In the genomic region with DNA sequence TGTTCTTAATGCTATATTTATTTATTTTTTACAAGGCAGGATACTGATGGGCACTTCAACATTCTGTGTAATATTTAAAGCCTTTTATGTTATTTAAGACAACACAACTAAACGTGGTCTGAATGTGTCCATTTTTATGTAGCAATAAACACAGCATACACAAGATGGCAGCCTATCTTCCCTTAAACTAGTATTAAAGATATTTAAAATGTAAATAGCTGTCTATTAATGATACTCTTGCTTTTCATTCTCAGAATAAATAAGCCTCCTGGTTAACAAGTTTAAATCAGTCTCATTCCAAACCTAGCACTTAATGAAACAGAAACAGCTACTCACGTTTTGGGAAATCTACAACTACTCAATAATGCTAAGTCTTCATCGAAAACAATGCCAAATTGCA, we compare ENCODE assay signal across 8 cellular contexts.
A peak's percentile ranks its signal among the peaks of the same experiment; 100 is the strongest.
DNase-seq lines count a peak whose midpoint lies in the region; ATAC-seq, FAIRE-seq and TF ChIP-seq lines count a peak whose summit lies in the region.

No MANE protein-coding gene starts in this region.

- H3K27ac ChIP-seq in MM.1S (ENCODE audit: low read length) = no peak overlapping the region

- no peaks in the 10 kb centered on the region for H3K9me3 ChIP-seq in MM.1S (replicated peaks; ENCODE audit: insufficient read depth, low read length)

- H3K4me3 ChIP-seq in MM.1S (ENCODE audit: low read length) = no peak overlapping the region
- no peak overlapping the region for H3K4me3 ChIP-seq in bronchial epithelial cell (ENCODE audit: low read depth, low read length)

- H2AFZ ChIP-seq in MM.1S (ENCODE audit: low read length) = no peak overlapping the region

- peaks cover 1% of the 10 kb centered on the region for H3K27me3 Mint-ChIP-seq in activated T-helper 1 cell treated with anti-CD3 and anti-CD28 coated beads, Interleukin-12 subunit alpha, Interleukin-12 subunit beta, Interleukin-2, Interleukin-4 antibody, amounts not matched to agents 30 ng/mL and 10 ng/mL and 1 ng/mL, durations not matched to agents 14 hours and 24 hours and 36 hours (ENCODE audit: insufficient read depth)

- H4K20me1 ChIP-seq in MM.1S (ENCODE audit: insufficient read depth, low read length) = no peaks in the 10 kb centered on the region

- in situ Hi-C loops in GM13976 (cut with MboI; ENCODE audit: low sequenced_read_pairs, unreplicated experiment) = loop anchor here (5.0 kb wide), 1 partner anchor 293 kb away; no protein-coding TSS in a partner anchor

- H3K27me3 ChIP-seq in MM.1S (replicated peaks; ENCODE audit: insufficient read depth, low read length) (no peaks in the 10 kb centered on the region), bronchial epithelial cell (ENCODE audit: control insufficient read depth, insufficient read depth, low read length) (no peaks in the 10 kb centered on the region)

- no peaks in the 10 kb centered on the region for H3K36me3 ChIP-seq in MM.1S (replicated peaks; ENCODE audit: insufficient read depth, low read length)
- H3K36me3 ChIP-seq in bronchial epithelial cell (ENCODE audit: control insufficient read depth, insufficient read depth, low read length) = no peaks in the 10 kb centered on the region

- no peak for FAIRE-seq in bronchial epithelial cell (lab: Jason Lieb, UNC)

- intact Hi-C loops in activated T-helper 1 cell treated with anti-CD3 and anti-CD28 coated beads, Interleukin-12 subunit alpha, Interleukin-12 subunit beta, Interleukin-2, Interleukin-4 antibody, amounts not matched to agents 30 ng/mL and 10 ng/mL and 1 ng/mL, durations not matched to agents 14 hours and 24 hours and 36 hours (cut with micrococcal nuclease) = loop anchor here (5.0 kb wide), 2 partner anchors 268 to 308 kb away; no protein-coding TSS in a partner anchor

- peak; percentile 18 for DNase-seq in A172 (ENCODE audit: low spot score)
- DNase-seq in MM.1S = peak; percentile 10
- peak; percentile 46 for DNase-seq in bronchial epithelial cell (ENCODE audit: low read depth)
- no peak for DNase-seq in GM13976 (ENCODE audit: low spot score)
- DNase-seq in pons (ENCODE audit: low spot score) = no peak
- no peak for DNase-seq in activated T-helper 1 cell treated with anti-CD3 and anti-CD28 coated beads, Interleukin-12 subunit alpha, Interleukin-12 subunit beta, Interleukin-2, Interleukin-4 antibody, amounts not matched to agents 30 ng/mL and 10 ng/mL and 1 ng/mL, durations not matched to agents 14 hours and 24 hours and 36 hours (ENCODE audit: low spot score)
- no peak for DNase-seq in effector CD8-positive, alpha-beta T cell (lab: John Stamatoyannopoulos, UW)

- H3K79me2 ChIP-seq in MM.1S (ENCODE audit: low read length) = no peaks in the 10 kb centered on the region

- TF ChIP-seq CTCF in MM.1S (IDR thresholded peaks at IDR 0.05; ENCODE audit: low read length) (no peak; the same call in 1 of the 2 replicates), bronchial epithelial cell (IDR thresholded peaks at IDR 0.05; ENCODE audit: insufficient read depth, low read length, severe bottlenecking) (peak; percentile 20), GM13976 (IDR thresholded peaks at IDR 0.05; ENCODE audit: borderline replicate concordance, control extremely low read depth, extremely low read depth, insufficient read depth, missing control alignments) (no peak)

- no peak overlapping the region for H3K9ac ChIP-seq in MM.1S (ENCODE audit: low read length)

- no peaks in the 10 kb centered on the region for H3K36me3 Mint-ChIP-seq in activated T-helper 1 cell treated with anti-CD3 and anti-CD28 coated beads, Interleukin-12 subunit alpha, Interleukin-12 subunit beta, Interleukin-2, Interleukin-4 antibody, amounts not matched to agents 30 ng/mL and 10 ng/mL and 1 ng/mL, durations not matched to agents 14 hours and 24 hours and 36 hours (ENCODE audit: low read depth)

- H3K4me1 ChIP-seq in MM.1S (ENCODE audit: low read length) = no peaks in the 10 kb centered on the region

- H3K9me3 Mint-ChIP-seq in activated T-helper 1 cell treated with anti-CD3 and anti-CD28 coated beads, Interleukin-12 subunit alpha, Interleukin-12 subunit beta, Interleukin-2, Interleukin-4 antibody, amounts not matched to agents 30 ng/mL and 10 ng/mL and 1 ng/mL, durations not matched to agents 14 hours and 24 hours and 36 hours = no peaks in the 10 kb centered on the region

- H3K27ac Mint-ChIP-seq in activated T-helper 1 cell treated with anti-CD3 and anti-CD28 coated beads, Interleukin-12 subunit alpha, Interleukin-12 subunit beta, Interleukin-2, Interleukin-4 antibody, amounts not matched to agents 30 ng/mL and 10 ng/mL and 1 ng/mL, durations not matched to agents 14 hours and 24 hours and 36 hours = no peak overlapping the region

- H3K9me2 ChIP-seq in MM.1S (replicated peaks; ENCODE audit: insufficient read depth, low read length) = no peaks in the 10 kb centered on the region

- H3K4me2 ChIP-seq in MM.1S (ENCODE audit: low read depth, low read length) = no peak overlapping the region

- peak; percentile 64 for ATAC-seq in GM18868 (IDR thresholded peaks at IDR 0.05; ENCODE audit: unreplicated experiment)

- H3K4me3 Mint-ChIP-seq in activated T-helper 1 cell treated with anti-CD3 and anti-CD28 coated beads, Interleukin-12 subunit alpha, Interleukin-12 subunit beta, Interleukin-2, Interleukin-4 antibody, amounts not matched to agents 30 ng/mL and 10 ng/mL and 1 ng/mL, durations not matched to agents 14 hours and 24 hours and 36 hours = no peak overlapping the region

- no peaks in the 10 kb centered on the region for H3K4me1 Mint-ChIP-seq in activated T-helper 1 cell treated with anti-CD3 and anti-CD28 coated beads, Interleukin-12 subunit alpha, Interleukin-12 subunit beta, Interleukin-2, Interleukin-4 antibody, amounts not matched to agents 30 ng/mL and 10 ng/mL and 1 ng/mL, durations not matched to agents 14 hours and 24 hours and 36 hours (ENCODE audit: low read depth)

- no peaks in the 10 kb centered on the region for H3F3A ChIP-seq in MM.1S (ENCODE audit: insufficient read depth, low read length)

Comparison
In these comparisons a context has a peak if more than half of its experiments do, and no peak if none do; other contexts are left out.
1. DNase-seq: peak in A172 (single experiment), MM.1S (single experiment) and bronchial epithelial cell (single experiment); none in GM13976 (single experiment), pons (single experiment), activated T-helper 1 cell treated with anti-CD3 and anti-CD28 coated beads, Interleukin-12 subunit alpha, Interleukin-12 subunit beta, Interleukin-2, Interleukin-4 antibody, amounts not matched to agents 30 ng/mL and 10 ng/mL and 1 ng/mL, durations not matched to agents 14 hours and 24 hours and 36 hours (single experiment) and effector CD8-positive, alpha-beta T cell (single experiment).